ENCODE assay signal across 9 cellular contexts in the genomic region with DNA sequence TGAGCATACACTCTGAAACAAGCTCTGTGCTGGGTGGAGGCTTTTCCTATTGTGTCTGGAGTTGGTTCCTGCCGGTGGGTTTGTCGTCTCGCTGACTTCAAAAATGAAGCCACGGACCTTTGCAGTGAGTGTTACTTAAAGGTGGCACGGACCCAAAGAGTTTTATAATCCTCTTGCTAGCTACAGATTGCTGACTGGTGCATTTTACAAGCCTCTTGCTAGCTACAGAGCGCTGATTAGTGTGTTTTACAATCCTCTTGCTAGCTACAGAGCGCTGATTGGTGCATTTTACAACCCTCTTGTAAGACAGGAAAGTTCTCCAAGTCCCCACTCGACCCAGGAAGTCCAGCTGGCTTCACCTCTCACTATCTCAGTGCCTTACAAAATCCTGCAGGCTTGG. TPM values are rescaled to one million over a fixed set of nuclear protein-coding genes. Genes with fewer than 3 reads are reported as not detected.
"Had no signal": no experiment of that assay in that cellular context is flagged by ENCODE, and none has a peak within 500 bp of the region (broad histone marks: within the 10 kb centered on the region; RNA-seq: fewer than 3 reads in every experiment).

No MANE protein-coding gene starts in this region.

- H3K4me3 ChIP-seq: GM12878 had no signal

- DNase-seq: GDM1, GF-D8 had no signal

- FAIRE-seq: G401.6, GM12878, GM12891, GM12892, GM18507, GM19239 had no signal

- ATAC-seq: GM12878 had no signal

RNA-seq across cellular contexts. Expression of a gene that starts 15.3 kb away (rescaled TPM):
- total RNA-seq: G401, GM12878 had no signal
- polyA plus RNA-seq: GM12878 had no signal
